ENCODE assay signal across 1 cellular context in the genomic region with DNA sequence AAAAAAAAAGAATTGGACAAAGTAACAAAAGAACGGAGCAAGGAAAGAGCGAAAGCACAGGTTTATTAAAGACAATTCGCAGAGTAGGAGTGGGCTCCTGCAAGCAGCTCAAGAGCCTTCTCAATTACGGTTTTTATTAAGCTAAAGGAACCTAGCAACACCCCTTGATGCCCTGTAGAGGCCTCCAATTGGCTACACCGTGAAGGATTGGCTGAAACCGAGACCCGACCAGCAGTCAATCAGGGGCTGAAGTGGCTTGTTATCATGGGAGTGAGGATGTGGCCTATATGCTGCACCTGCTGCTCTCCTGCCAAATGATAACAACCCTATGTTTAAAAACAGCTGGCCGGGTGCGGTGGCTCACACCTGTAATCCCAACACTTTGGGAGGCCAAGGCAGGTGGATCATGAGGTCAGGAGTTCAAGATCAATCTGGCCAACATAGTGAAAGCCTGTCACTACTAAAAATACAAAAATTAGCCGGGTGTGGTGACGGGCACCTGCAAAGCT.
TF ChIP-seq lines count a peak whose summit lies in the region.

No MANE protein-coding gene starts in this region.

TF ChIP-seq in WTC11, 78 proteins besides CTCF, POLR2A, EP300 and RAD21 (continued from another document):
- TF ChIP-seq, protein P1, sequence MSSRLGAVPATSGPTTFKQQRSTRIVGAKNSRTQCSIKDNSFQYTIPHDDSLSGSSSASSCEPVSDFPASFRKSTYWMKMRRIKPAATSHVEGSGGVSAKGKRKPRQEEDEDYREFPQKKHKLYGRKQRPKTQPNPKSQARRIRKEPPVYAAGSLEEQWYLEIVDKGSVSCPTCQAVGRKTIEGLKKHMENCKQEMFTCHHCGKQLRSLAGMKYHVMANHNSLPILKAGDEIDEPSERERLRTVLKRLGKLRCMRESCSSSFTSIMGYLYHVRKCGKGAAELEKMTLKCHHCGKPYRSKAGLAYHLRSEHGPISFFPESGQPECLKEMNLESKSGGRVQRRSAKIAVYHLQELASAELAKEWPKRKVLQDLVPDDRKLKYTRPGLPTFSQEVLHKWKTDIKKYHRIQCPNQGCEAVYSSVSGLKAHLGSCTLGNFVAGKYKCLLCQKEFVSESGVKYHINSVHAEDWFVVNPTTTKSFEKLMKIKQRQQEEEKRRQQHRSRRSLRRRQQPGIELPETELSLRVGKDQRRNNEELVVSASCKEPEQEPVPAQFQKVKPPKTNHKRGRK (CRISPR knock-in tag; IDR thresholded peaks at IDR 0.05; ENCODE audit: borderline replicate concordance): no peak
- no peak for TF ChIP-seq SOX15 (CRISPR knock-in tag; IDR thresholded peaks at IDR 0.05)
- TF ChIP-seq, protein P2, sequence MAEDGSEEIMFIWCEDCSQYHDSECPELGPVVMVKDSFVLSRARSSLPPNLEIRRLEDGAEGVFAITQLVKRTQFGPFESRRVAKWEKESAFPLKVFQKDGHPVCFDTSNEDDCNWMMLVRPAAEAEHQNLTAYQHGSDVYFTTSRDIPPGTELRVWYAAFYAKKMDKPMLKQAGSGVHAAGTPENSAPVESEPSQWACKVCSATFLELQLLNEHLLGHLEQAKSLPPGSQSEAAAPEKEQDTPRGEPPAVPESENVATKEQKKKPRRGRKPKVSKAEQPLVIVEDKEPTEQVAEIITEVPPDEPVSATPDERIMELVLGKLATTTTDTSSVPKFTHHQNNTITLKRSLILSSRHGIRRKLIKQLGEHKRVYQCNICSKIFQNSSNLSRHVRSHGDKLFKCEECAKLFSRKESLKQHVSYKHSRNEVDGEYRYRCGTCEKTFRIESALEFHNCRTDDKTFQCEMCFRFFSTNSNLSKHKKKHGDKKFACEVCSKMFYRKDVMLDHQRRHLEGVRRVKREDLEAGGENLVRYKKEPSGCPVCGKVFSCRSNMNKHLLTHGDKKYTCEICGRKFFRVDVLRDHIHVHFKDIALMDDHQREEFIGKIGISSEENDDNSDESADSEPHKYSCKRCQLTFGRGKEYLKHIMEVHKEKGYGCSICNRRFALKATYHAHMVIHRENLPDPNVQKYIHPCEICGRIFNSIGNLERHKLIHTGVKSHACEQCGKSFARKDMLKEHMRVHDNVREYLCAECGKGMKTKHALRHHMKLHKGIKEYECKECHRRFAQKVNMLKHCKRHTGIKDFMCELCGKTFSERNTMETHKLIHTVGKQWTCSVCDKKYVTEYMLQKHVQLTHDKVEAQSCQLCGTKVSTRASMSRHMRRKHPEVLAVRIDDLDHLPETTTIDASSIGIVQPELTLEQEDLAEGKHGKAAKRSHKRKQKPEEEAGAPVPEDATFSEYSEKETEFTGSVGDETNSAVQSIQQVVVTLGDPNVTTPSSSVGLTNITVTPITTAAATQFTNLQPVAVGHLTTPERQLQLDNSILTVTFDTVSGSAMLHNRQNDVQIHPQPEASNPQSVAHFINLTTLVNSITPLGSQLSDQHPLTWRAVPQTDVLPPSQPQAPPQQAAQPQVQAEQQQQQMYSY (CRISPR knock-in tag; IDR thresholded peaks at IDR 0.05): no peak
- TF ChIP-seq CREM (CRISPR knock-in tag; IDR thresholded peaks at IDR 0.05): no peak
- no peak for TF ChIP-seq ZBTB21 (CRISPR knock-in tag; IDR thresholded peaks at IDR 0.05; ENCODE audit: borderline replicate concordance)
- no peak for TF ChIP-seq ZNF423 (CRISPR knock-in tag; IDR thresholded peaks at IDR 0.05)
